In the genomic region with DNA sequence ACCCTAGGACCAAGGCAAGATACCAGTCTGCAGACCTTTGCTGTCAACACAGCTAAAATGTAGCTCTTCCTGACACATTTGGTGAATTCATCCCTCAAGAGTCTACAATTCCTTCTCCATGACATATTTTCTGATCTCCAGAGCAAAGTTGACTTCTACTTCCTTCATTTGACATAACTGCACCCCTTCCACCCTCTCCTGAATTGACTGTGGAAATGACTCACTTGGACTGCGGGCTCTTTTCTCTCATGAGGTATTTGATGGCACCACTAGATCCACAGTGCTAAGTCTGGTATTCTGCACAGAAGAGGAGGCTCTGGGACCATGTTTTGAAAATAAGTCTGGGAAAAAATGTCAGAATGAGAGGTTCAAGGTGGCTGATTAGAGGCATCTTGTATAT, we compare ENCODE assay signal across 16 cellular contexts.
A peak's percentile ranks its signal among the peaks of the same experiment; 100 is the strongest.
DNase-seq lines count a peak whose midpoint lies in the region; FAIRE-seq and TF ChIP-seq lines count a peak whose summit lies in the region.
"Had no signal": no experiment of that assay in that cellular context is flagged by ENCODE, and none has a peak within 500 bp of the region (broad histone marks: within the 10 kb centered on the region; RNA-seq: fewer than 3 reads in every experiment).

No MANE protein-coding gene starts in this region.

- H4K8ac ChIP-seq in mesenchymal stem cell (ENCODE audit: low read length), result no peak overlapping the region

- intact Hi-C loops in stomach (cut with DNase I; ENCODE audit: low total_unique reads), result no loop called here
- intact Hi-C loops in activated T-helper 1 cell treated with anti-CD3 and anti-CD28 coated beads, Interleukin-12 subunit alpha, Interleukin-12 subunit beta, Interleukin-2, Interleukin-4 antibody, amounts not matched to agents 30 ng/mL and 10 ng/mL and 1 ng/mL, durations not matched to agents 14 hours and 24 hours and 36 hours (cut with micrococcal nuclease), result no loop called here

- H3K36me3 ChIP-seq in bronchial epithelial cell (ENCODE audit: control insufficient read depth, insufficient read depth, low read length) (no peaks in the 10 kb centered on the region), mesenchymal stem cell (ENCODE audit: control insufficient read depth in 1 of 2, insufficient read depth in 2 of 2, low read depth in 1 of 2, low read length in 2 of 2) (no peaks in the 10 kb centered on the region), stomach (no peaks in the 10 kb centered on the region)
- H3K36me3 ChIP-seq: BLaER1 treated with 17β-estradiol and CSF1 and Interleukin-3, amounts not matched to agents 10 nM and 100 nM; HAP-1 had no signal

- no peak for FAIRE-seq in bronchial epithelial cell (lab: Jason Lieb, UNC)
- FAIRE-seq: G401.6, GM12891, GM19239, H1 had no signal

- TF ChIP-seq CTCF in HFFc6 (IDR thresholded peaks at IDR 0.05), result no peak
- TF ChIP-seq CTCF in bronchial epithelial cell (IDR thresholded peaks at IDR 0.05; ENCODE audit: insufficient read depth, low read length, severe bottlenecking), result no peak
- no peak for TF ChIP-seq CTCF in stomach (IDR thresholded peaks at IDR 0.05)

- no peak overlapping the region for H3K4me3 Mint-ChIP-seq in HFFc6
- no peak overlapping the region for H3K4me3 Mint-ChIP-seq in activated T-helper 1 cell treated with anti-CD3 and anti-CD28 coated beads, Interleukin-12 subunit alpha, Interleukin-12 subunit beta, Interleukin-2, Interleukin-4 antibody, amounts not matched to agents 30 ng/mL and 10 ng/mL and 1 ng/mL, durations not matched to agents 14 hours and 24 hours and 36 hours
- H3K4me3 Mint-ChIP-seq: B cell; CD8-positive, alpha-beta T cell had no signal

- no peaks in the 10 kb centered on the region for H3K36me3 Mint-ChIP-seq in HFFc6 (ENCODE audit: low read depth)
- H3K36me3 Mint-ChIP-seq in activated T-helper 1 cell treated with anti-CD3 and anti-CD28 coated beads, Interleukin-12 subunit alpha, Interleukin-12 subunit beta, Interleukin-2, Interleukin-4 antibody, amounts not matched to agents 30 ng/mL and 10 ng/mL and 1 ng/mL, durations not matched to agents 14 hours and 24 hours and 36 hours (ENCODE audit: low read depth), result no peaks in the 10 kb centered on the region
- H3K36me3 Mint-ChIP-seq: CD8-positive, alpha-beta T cell had no signal

- H2BK120ac ChIP-seq in mesenchymal stem cell (ENCODE audit: low read depth, low read length), result no peak overlapping the region

- H3K4ac ChIP-seq in mesenchymal stem cell (ENCODE audit: low read depth in 1 of 2, low read length in 2 of 2), result no peak overlapping the region

- peaks cover 11% of the 10 kb centered on the region; the same call in 1 of the 2 replicates for H3K4me1 Mint-ChIP-seq in HFFc6 (ENCODE audit: low read depth)
- H3K4me1 Mint-ChIP-seq in activated T-helper 1 cell treated with anti-CD3 and anti-CD28 coated beads, Interleukin-12 subunit alpha, Interleukin-12 subunit beta, Interleukin-2, Interleukin-4 antibody, amounts not matched to agents 30 ng/mL and 10 ng/mL and 1 ng/mL, durations not matched to agents 14 hours and 24 hours and 36 hours (ENCODE audit: low read depth), result no peaks in the 10 kb centered on the region
- H3K4me1 Mint-ChIP-seq: B cell had no signal

- H3K9me3 ChIP-seq in mesenchymal stem cell (ENCODE audit: control insufficient read depth, low read length) (no peaks in the 10 kb centered on the region), stomach (no peaks in the 10 kb centered on the region)
- H3K9me3 ChIP-seq: BLaER1 treated with 17β-estradiol and CSF1 and Interleukin-3, amounts not matched to agents 10 nM and 100 nM; HAP-1 had no signal

- H3K14ac ChIP-seq in mesenchymal stem cell (ENCODE audit: low read length in 2 of 2), result no peak overlapping the region

- H2BK12ac ChIP-seq in mesenchymal stem cell (ENCODE audit: low read length in 2 of 2), result no peak overlapping the region

- no peak overlapping the region for H3K18ac ChIP-seq in mesenchymal stem cell (ENCODE audit: low read depth in 1 of 2, low read length in 2 of 2)

- H3K4me2 ChIP-seq in mesenchymal stem cell (ENCODE audit: low read length, poor library complexity, severe bottlenecking), result no peak overlapping the region
- H3K4me2 ChIP-seq: BLaER1 treated with 17β-estradiol and CSF1 and Interleukin-3, amounts not matched to agents 10 nM and 100 nM had no signal

- H3K79me1 ChIP-seq in mesenchymal stem cell (replicated peaks; ENCODE audit: low read length, poor library complexity, severe bottlenecking), result no peaks in the 10 kb centered on the region

- peak; percentile 15 for DNase-seq in HFFc6
- peak; percentile 16 for DNase-seq in bronchial epithelial cell (ENCODE audit: low read depth)
- DNase-seq in mesenchymal stem cell, result peak; percentile 17
- DNase-seq in stomach, result no peak
- no peak for DNase-seq in activated T-helper 1 cell treated with anti-CD3 and anti-CD28 coated beads, Interleukin-12 subunit alpha, Interleukin-12 subunit beta, Interleukin-2, Interleukin-4 antibody, amounts not matched to agents 30 ng/mL and 10 ng/mL and 1 ng/mL, durations not matched to agents 14 hours and 24 hours and 36 hours (ENCODE audit: low spot score)
- no peak for DNase-seq in activated naive CD4-positive, alpha-beta T cell treated with Interleukin-2 at 50 U/mL for 16 hours
- DNase-seq: Calu3; CD8-positive, alpha-beta T cell; DMS79 treated with DMSO at 0.1 percent for 48 hours had no signal

- H3K27ac ChIP-seq in mesenchymal stem cell (ENCODE audit: low read length, poor library complexity, severe bottlenecking) (no peak overlapping the region), stomach (no peak overlapping the region)
- H3K27ac ChIP-seq: BLaER1 treated with 17β-estradiol and CSF1 and Interleukin-3, amounts not matched to agents 10 nM and 100 nM had no signal

- H3K9me3 Mint-ChIP-seq in HFFc6, result no peaks in the 10 kb centered on the region
- no peaks in the 10 kb centered on the region for H3K9me3 Mint-ChIP-seq in activated T-helper 1 cell treated with anti-CD3 and anti-CD28 coated beads, Interleukin-12 subunit alpha, Interleukin-12 subunit beta, Interleukin-2, Interleukin-4 antibody, amounts not matched to agents 30 ng/mL and 10 ng/mL and 1 ng/mL, durations not matched to agents 14 hours and 24 hours and 36 hours
- H3K9me3 Mint-ChIP-seq: CD8-positive, alpha-beta T cell had no signal

- H2BK5ac ChIP-seq in mesenchymal stem cell (ENCODE audit: low read depth, low read length, poor library complexity, severe bottlenecking), result no peak overlapping the region

- H2AFZ ChIP-seq in mesenchymal stem cell (ENCODE audit: low read depth, low read length), result no peak overlapping the region

- no peak overlapping the region for H3K27ac Mint-ChIP-seq in HFFc6
- no peak overlapping the region for H3K27ac Mint-ChIP-seq in activated T-helper 1 cell treated with anti-CD3 and anti-CD28 coated beads, Interleukin-12 subunit alpha, Interleukin-12 subunit beta, Interleukin-2, Interleukin-4 antibody, amounts not matched to agents 30 ng/mL and 10 ng/mL and 1 ng/mL, durations not matched to agents 14 hours and 24 hours and 36 hours
- H3K27ac Mint-ChIP-seq: B cell; CD8-positive, alpha-beta T cell had no signal

- TF ChIP-seq POLR2A in stomach (IDR thresholded peaks at IDR 0.05), result no peak

- WGBS in mesenchymal stem cell, result 44% methylated on average over 1 of the region's 1 CpG
- WGBS in stomach, 5 donors, result 71 to 88% (median 86%) methylated on average over 1 of the region's 1 CpG

- no peak overlapping the region for H2BK15ac ChIP-seq in mesenchymal stem cell (ENCODE audit: low read depth, poor library complexity, severe bottlenecking)

- peaks cover 5% of the 10 kb centered on the region for H3K27me3 Mint-ChIP-seq in HFFc6 (ENCODE audit: insufficient read depth)
- H3K27me3 Mint-ChIP-seq in activated T-helper 1 cell treated with anti-CD3 and anti-CD28 coated beads, Interleukin-12 subunit alpha, Interleukin-12 subunit beta, Interleukin-2, Interleukin-4 antibody, amounts not matched to agents 30 ng/mL and 10 ng/mL and 1 ng/mL, durations not matched to agents 14 hours and 24 hours and 36 hours (ENCODE audit: insufficient read depth), result no peaks in the 10 kb centered on the region

- no peak overlapping the region for H2AK5ac ChIP-seq in mesenchymal stem cell (ENCODE audit: low read length, severe bottlenecking)

- no peak overlapping the region for H3K9ac ChIP-seq in mesenchymal stem cell (ENCODE audit: low read length)
- H3K9ac ChIP-seq: BLaER1 treated with 17β-estradiol and CSF1 and Interleukin-3, amounts not matched to agents 10 nM and 100 nM had no signal

- no peak overlapping the region for H3K23ac ChIP-seq in mesenchymal stem cell (ENCODE audit: low read length in 2 of 2)

- H3K27me3 ChIP-seq in bronchial epithelial cell (ENCODE audit: control insufficient read depth, insufficient read depth, low read length), result no peaks in the 10 kb centered on the region
- H3K27me3 ChIP-seq in mesenchymal stem cell (ENCODE audit: control insufficient read depth in 1 of 2, insufficient read depth in 1 of 2, low read length in 2 of 2), result peaks cover 0 to 4% of the 10 kb centered on the region in 2 experiments
- no peaks in the 10 kb centered on the region for H3K27me3 ChIP-seq in stomach
- H3K27me3 ChIP-seq: BLaER1 treated with 17β-estradiol and CSF1 and Interleukin-3, amounts not matched to agents 10 nM and 100 nM had no signal

- H3K4me1 ChIP-seq in mesenchymal stem cell (ENCODE audit: control insufficient read depth, insufficient read depth, low read depth, low read length) (no peaks in the 10 kb centered on the region), stomach (no peaks in the 10 kb centered on the region)
- H3K4me1 ChIP-seq: HAP-1 had no signal

- no peak overlapping the region for H4K91ac ChIP-seq in mesenchymal stem cell (ENCODE audit: low read length)

- no peak for TF ChIP-seq EP300 in stomach (IDR thresholded peaks at IDR 0.05)

- H3K4me3 ChIP-seq in bronchial epithelial cell (ENCODE audit: low read depth, low read length) (no peak overlapping the region), mesenchymal stem cell (ENCODE audit: insufficient read depth in 1 of 2, low read depth in 1 of 2, low read length in 2 of 2) (no peak overlapping the region), stomach (no peak overlapping the region)
- H3K4me3 ChIP-seq: BLaER1 treated with 17β-estradiol and CSF1 and Interleukin-3, amounts not matched to agents 10 nM and 100 nM; HAP-1 had no signal

Comparison
In these comparisons a context has a peak if more than half of its experiments do, and no peak if none do; other contexts are left out.
1. DNase-seq: peak in HFFc6 (single experiment), bronchial epithelial cell (single experiment) and mesenchymal stem cell (single experiment); none in stomach (single experiment), activated T-helper 1 cell treated with anti-CD3 and anti-CD28 coated beads, Interleukin-12 subunit alpha, Interleukin-12 subunit beta, Interleukin-2, Interleukin-4 antibody, amounts not matched to agents 30 ng/mL and 10 ng/mL and 1 ng/mL, durations not matched to agents 14 hours and 24 hours and 36 hours (single experiment) and activated naive CD4-positive, alpha-beta T cell treated with Interleukin-2 at 50 U/mL for 16 hours (single experiment).